19 cellular contexts compared by ENCODE assay signal in genomic region chr20:58084566-58084965, GRCh38.
DNase-seq lines count a peak whose midpoint lies in the region; ATAC-seq and TF ChIP-seq lines count a peak whose summit lies in the region.
"Had no signal": no experiment of that assay in that cellular context is flagged by ENCODE, and none has a peak within 500 bp of the region (broad histone marks: within the 10 kb centered on the region; RNA-seq: fewer than 3 reads in every experiment).

No MANE protein-coding gene starts in this region.

- no peaks in the 10 kb centered on the region for H3K4me1 Mint-ChIP-seq in activated CD8-positive, alpha-beta memory T cell treated with anti-CD3 and anti-CD28 coated beads, Interleukin-2, amount 10 ng/mL, durations not matched to agents 7 days and 5 days
- no peaks in the 10 kb centered on the region for H3K4me1 Mint-ChIP-seq in natural killer cell
- H3K4me1 Mint-ChIP-seq in nephron progenitor cell, result no peaks in the 10 kb centered on the region
- H3K4me1 Mint-ChIP-seq: B cell, IgD-negative memory B cell had no signal

- no peak for TF ChIP-seq CTCF in lower leg skin (IDR thresholded peaks at IDR 0.05)
- no peak for TF ChIP-seq CTCF in natural killer cell (IDR thresholded peaks at IDR 0.05)
- no peak for TF ChIP-seq CTCF in nephron progenitor cell (IDR thresholded peaks at IDR 0.05)

- no peak overlapping the region for H3K4me3 Mint-ChIP-seq in activated CD8-positive, alpha-beta memory T cell treated with anti-CD3 and anti-CD28 coated beads, Interleukin-2, amount 10 ng/mL, durations not matched to agents 7 days and 5 days
- no peak overlapping the region for H3K4me3 Mint-ChIP-seq in natural killer cell
- H3K4me3 Mint-ChIP-seq in nephron progenitor cell, result no peak overlapping the region
- H3K4me3 Mint-ChIP-seq: B cell, IgD-negative memory B cell had no signal

- ATAC-seq in activated CD8-positive, alpha-beta memory T cell treated with anti-CD3 and anti-CD28 coated beads, Interleukin-2, amount 10 ng/mL, durations not matched to agents 7 days and 5 days, result no peak
- ATAC-seq in sciatic nerve (no peak), natural killer cell (no peak)

- CTCF ChIA-PET in activated CD8-positive, alpha-beta memory T cell treated with anti-CD3 and anti-CD28 coated beads, Interleukin-2, amount 10 ng/mL, durations not matched to agents 7 days and 5 days (lab: Charles Lee), result no interaction called here

- intact Hi-C loops in lower leg skin (cut with DNase I; ENCODE audit: low total_unique reads) (no loop called here), sciatic nerve (cut with DNase I) (loop anchor here (10.0 kb wide), 1 partner anchor 430 kb away; no protein-coding TSS in a partner anchor), natural killer cell (cut with micrococcal nuclease) (no loop called here)

- H3K36me3 Mint-ChIP-seq in activated CD8-positive, alpha-beta memory T cell treated with anti-CD3 and anti-CD28 coated beads, Interleukin-2, amount 10 ng/mL, durations not matched to agents 7 days and 5 days, result no peaks in the 10 kb centered on the region
- H3K36me3 Mint-ChIP-seq in natural killer cell (no peaks in the 10 kb centered on the region), nephron progenitor cell (ENCODE audit: low read depth) (no peaks in the 10 kb centered on the region)
- H3K36me3 Mint-ChIP-seq: IgD-negative memory B cell had no signal

- no peak overlapping the region for H3K4me3 ChIP-seq in lower leg skin (ENCODE audit: low read depth, poor library complexity, severe bottlenecking)
- H3K4me3 ChIP-seq: MG63 had no signal

- no peak overlapping the region for H3K27ac Mint-ChIP-seq in activated CD8-positive, alpha-beta memory T cell treated with anti-CD3 and anti-CD28 coated beads, Interleukin-2, amount 10 ng/mL, durations not matched to agents 7 days and 5 days
- H3K27ac Mint-ChIP-seq in natural killer cell (no peak overlapping the region), nephron progenitor cell (no peak overlapping the region)
- H3K27ac Mint-ChIP-seq: B cell, IgD-negative memory B cell had no signal

- peak; percentile 23 for DNase-seq in activated CD8-positive, alpha-beta memory T cell treated with anti-CD3 and anti-CD28 coated beads, Interleukin-2, amount 10 ng/mL, durations not matched to agents 7 days and 5 days
- no peak for DNase-seq in activated CD8-positive, alpha-beta memory T cell treated with anti-CD3 and anti-CD28 coated beads for 24 hours
- DNase-seq in lower leg skin (ENCODE audit: low spot score in 2 of 2), result peak; percentile 3 to 70
- DNase-seq in sciatic nerve (ENCODE audit: low spot score), result peak; percentile 36
- no peak for DNase-seq in DMS 273 (lab: John Stamatoyannopoulos, UW; ENCODE audit: unreplicated experiment)
- no peak for DNase-seq in natural killer cell
- no peak for DNase-seq in nephron progenitor cell
- DNase-seq in AG08395 (ENCODE audit: low spot score), result no peak
- DNase-seq: 8988T, Karpas-422, NCI-H1048, NCI-H1436 treated with DMSO at 0.1 percent for 48 hours, NCI-H2029, NCI-H526 treated with DMSO at 0.1 percent for 48 hours, RPMI8226, SHP77 treated with DMSO at 0.1 percent for 48 hours had no signal

- WGBS in lower leg skin, 2 donors, result 90 to 93% methylated on average over 7 of the region's 7 CpGs

- peaks cover 11% of the 10 kb centered on the region for H3K27me3 Mint-ChIP-seq in activated CD8-positive, alpha-beta memory T cell treated with anti-CD3 and anti-CD28 coated beads, Interleukin-2, amount 10 ng/mL, durations not matched to agents 7 days and 5 days
- H3K27me3 Mint-ChIP-seq in natural killer cell (ENCODE audit: low read depth in 2 of 2), result peaks cover 0 to 3% of the 10 kb centered on the region in 2 donors
- H3K27me3 Mint-ChIP-seq in nephron progenitor cell (ENCODE audit: low read depth, poor library complexity), result peaks cover 6% of the 10 kb centered on the region

- H3K9me3 Mint-ChIP-seq in activated CD8-positive, alpha-beta memory T cell treated with anti-CD3 and anti-CD28 coated beads, Interleukin-2, amount 10 ng/mL, durations not matched to agents 7 days and 5 days (ENCODE audit: low read depth), result no peaks in the 10 kb centered on the region
- H3K9me3 Mint-ChIP-seq in natural killer cell, result no peaks in the 10 kb centered on the region
- H3K9me3 Mint-ChIP-seq in nephron progenitor cell, result no peaks in the 10 kb centered on the region
- H3K9me3 Mint-ChIP-seq: IgD-negative memory B cell had no signal

- no peak for TF ChIP-seq POLR2A in lower leg skin (IDR thresholded peaks at IDR 0.05)

Comparison
In these comparisons a context has a peak if more than half of its experiments do, and no peak if none do; other contexts are left out.
1. DNase-seq: peak in activated CD8-positive, alpha-beta memory T cell treated with anti-CD3 and anti-CD28 coated beads, Interleukin-2, amount 10 ng/mL, durations not matched to agents 7 days and 5 days (single experiment), lower leg skin (2 of 2) and sciatic nerve (single experiment); none in activated CD8-positive, alpha-beta memory T cell treated with anti-CD3 and anti-CD28 coated beads for 24 hours (single experiment), DMS 273 (single experiment), natural killer cell (single experiment), nephron progenitor cell (single experiment) and AG08395 (single experiment).